13 cellular contexts compared by ENCODE assay signal in genomic region chr13:26508885-26509284, GRCh38. TPM values are rescaled to one million over a fixed set of nuclear protein-coding genes. Genes with fewer than 3 reads are reported as not detected.
DNase-seq lines count a peak whose midpoint lies in the region; ATAC-seq, FAIRE-seq and TF ChIP-seq lines count a peak whose summit lies in the region.
"Had no signal": no experiment of that assay in that cellular context is flagged by ENCODE, and none has a peak within 500 bp of the region (broad histone marks: within the 10 kb centered on the region; RNA-seq: fewer than 3 reads in every experiment).

No MANE protein-coding gene starts in this region.

- in situ Hi-C loops in HepG2 (cut with HindIII; ENCODE audit: extremely low pct_ligation_motif_present, low pct_unique_long_range_greater_than_20kb), result no loop called here

- H2BK120ac ChIP-seq in mesendoderm (ENCODE audit: low read depth, low read length), result no peak overlapping the region

- no peaks in the 10 kb centered on the region for H3K4me1 Mint-ChIP-seq in T-helper 2 cell treated with Interferon-gamma antibody and Interleukin-4, amounts not matched to agents 5 μg/mL and 100 μg/mL, for 36 hours (ENCODE audit: low read depth)

- no peaks in the 10 kb centered on the region for H4K20me1 ChIP-seq in HepG2 (ENCODE audit: insufficient read depth, low read length)
- H4K20me1 ChIP-seq: BLaER1 had no signal

- no peak overlapping the region for H3K18ac ChIP-seq in mesendoderm (ENCODE audit: low read length)

- TF ChIP-seq POLR2A in HepG2 (IDR thresholded peaks at IDR 0.05; ENCODE audit: insufficient read depth in 1 of 2, low read depth in 2 of 2, low read length in 2 of 2), result no peak

- H4K5ac ChIP-seq in mesendoderm (ENCODE audit: low read length), result no peak overlapping the region

- BruUV-seq in HepG2 (replicated peaks; lab: Mats Ljungman, UMichigan), result no TSS peak

- no peak overlapping the region for H3K23ac ChIP-seq in mesendoderm (ENCODE audit: low read length)

- FAIRE-seq in HepG2 (lab: Jason Lieb, UNC) (no peak), frontal cortex (lab: Jason Lieb, UNC) (no peak)
- FAIRE-seq: HTR-8/SVneo had no signal

- no peak overlapping the region for H2AFZ ChIP-seq in HepG2 (ENCODE audit: low read length)

- ATAC-seq in HepG2, result no peak
- ATAC-seq in GM21360 (IDR thresholded peaks at IDR 0.05; ENCODE audit: unreplicated experiment), result no peak

- H3K27ac Mint-ChIP-seq in T-helper 2 cell treated with Interferon-gamma antibody and Interleukin-4, amounts not matched to agents 5 μg/mL and 100 μg/mL, for 36 hours, result no peak overlapping the region

- no peak overlapping the region for H3K4me3 Mint-ChIP-seq in T-helper 2 cell treated with Interferon-gamma antibody and Interleukin-4, amounts not matched to agents 5 μg/mL and 100 μg/mL, for 36 hours

- peaks cover 12% of the 10 kb centered on the region for H3K9me3 ChIP-seq in HepG2 (ENCODE audit: low read length)
- H3K9me3 ChIP-seq: thoracic aorta had no signal

- H3K27me3 Mint-ChIP-seq in T-helper 2 cell treated with Interferon-gamma antibody and Interleukin-4, amounts not matched to agents 5 μg/mL and 100 μg/mL, for 36 hours (ENCODE audit: low read depth), result no peaks in the 10 kb centered on the region

- POLR2A ChIA-PET in HepG2 (lab: Yijun Ruan, JAX), result no interaction called here

- H3K4me3 ChIP-seq in choroid plexus epithelial cell (ENCODE audit: low read depth, low read length) (no peak overlapping the region), HepG2 (replicated peaks in 1 of 3; ENCODE audit: insufficient read depth in 1 of 3, low read depth in 2 of 3, low read length in 3 of 3) (no peak overlapping the region), mesendoderm (ENCODE audit: low read length) (no peak overlapping the region)
- H3K4me3 ChIP-seq: BLaER1, SK-N-MC, thoracic aorta had no signal

- H3K4me1 ChIP-seq in HepG2 (ENCODE audit: insufficient read depth, low read length) (no peaks in the 10 kb centered on the region), mesendoderm (ENCODE audit: control insufficient read depth, low read depth, low read length) (no peaks in the 10 kb centered on the region)
- H3K4me1 ChIP-seq: BLaER1 had no signal

- peaks cover 13% of the 10 kb centered on the region for H3K9me3 Mint-ChIP-seq in T-helper 2 cell treated with Interferon-gamma antibody and Interleukin-4, amounts not matched to agents 5 μg/mL and 100 μg/mL, for 36 hours

- H4K8ac ChIP-seq in mesendoderm (ENCODE audit: low read depth, low read length), result no peak overlapping the region

- no peak overlapping the region for H2AK5ac ChIP-seq in mesendoderm (ENCODE audit: low read length)

- no peaks in the 10 kb centered on the region for H3K79me2 ChIP-seq in HepG2 (ENCODE audit: insufficient read depth, low read length)
- no peaks in the 10 kb centered on the region for H3K79me2 ChIP-seq in mesendoderm (ENCODE audit: control insufficient read depth, insufficient read depth, low read length)

- DNase-seq in A172 (ENCODE audit: low spot score), result peak; percentile 5
- peak; percentile 68 for DNase-seq in HS-5 (ENCODE audit: low read depth)
- peak; percentile 91 for DNase-seq in choroid plexus epithelial cell (ENCODE audit: low read depth)
- no peak for DNase-seq in HepG2 (ENCODE audit: low spot score)
- DNase-seq in frontal cortex (ENCODE audit: low spot score in 2 of 2), result no peak
- DNase-seq in T-helper 2 cell treated with Interferon-gamma antibody and Interleukin-4, amounts not matched to agents 5 μg/mL and 100 μg/mL, for 36 hours (ENCODE audit: low spot score), result no peak
- no peak for DNase-seq in mesendoderm
- DNase-seq: NCI-H2081 treated with DMSO at 0.1 percent for 48 hours had no signal

- no peak overlapping the region for H2BK15ac ChIP-seq in mesendoderm (replicated peaks; ENCODE audit: low read depth)

- H3K4me2 ChIP-seq in HepG2 (ENCODE audit: low read depth, low read length) (no peak overlapping the region), mesendoderm (ENCODE audit: low read length) (no peak overlapping the region)
- H3K4me2 ChIP-seq: BLaER1 had no signal

- WGBS in HepG2 (ENCODE audit: low lambda C conversion rate), result 30% methylated on average over 4 of the region's 4 CpGs
- WGBS in mesendoderm (ENCODE audit: extremely low coverage, insufficient coverage, low lambda C conversion rate), result no CpG with 5 or more reads among the region's 4 CpGs

- intact Hi-C loops in HepG2 (cut with micrococcal nuclease; ENCODE audit: unreplicated experiment), result no loop called here

- H3K56ac ChIP-seq in mesendoderm (ENCODE audit: low read length), result no peak overlapping the region

- H3K9ac ChIP-seq in HepG2 (ENCODE audit: insufficient read depth, low read depth, low read length) (no peak overlapping the region), mesendoderm (ENCODE audit: low read length) (no peak overlapping the region)
- H3K9ac ChIP-seq: BLaER1 had no signal

- CTCF ChIA-PET in HepG2 (lab: Yijun Ruan, JAX; ENCODE audit: low intra/inter-chr PET ratio, low total read pairs), result no interaction called here

- no peak overlapping the region for H2BK5ac ChIP-seq in mesendoderm (ENCODE audit: low read length)

- no peak for TF ChIP-seq RAD21 in HepG2 (CRISPR knock-in tag; IDR thresholded peaks at IDR 0.05)

- no peak overlapping the region for H3K4ac ChIP-seq in mesendoderm (ENCODE audit: low read depth, low read length)

- TF ChIP-seq CTCF in choroid plexus epithelial cell (conservative IDR thresholded peaks at IDR 0.05; ENCODE audit: low read depth, low read length) (no peak), HepG2 (CRISPR knock-in tag; IDR thresholded peaks at IDR 0.05) (no peak)

- TF ChIP-seq EP300 in HepG2 (IDR thresholded peaks at IDR 0.05; ENCODE audit: low read depth in 2 of 2, low read length in 2 of 2) (no peak), HepG2 (CRISPR knock-in tag; IDR thresholded peaks at IDR 0.05; ENCODE audit: borderline replicate concordance) (no peak)

- H3K36me3 Mint-ChIP-seq in T-helper 2 cell treated with Interferon-gamma antibody and Interleukin-4, amounts not matched to agents 5 μg/mL and 100 μg/mL, for 36 hours (ENCODE audit: low read depth), result no peaks in the 10 kb centered on the region

- no peaks in the 10 kb centered on the region for H3K79me1 ChIP-seq in mesendoderm (ENCODE audit: low read length)

- H3K27me3 ChIP-seq in HepG2 (ENCODE audit: control insufficient read depth in 1 of 2, insufficient read depth in 2 of 2, low read length in 2 of 2) (peaks cover 2 to 12% of the 10 kb centered on the region in 2 experiments; a peak in 3 of 5 replicates), mesendoderm (ENCODE audit: insufficient read depth, low read length, poor library complexity) (no peaks in the 10 kb centered on the region)
- H3K27me3 ChIP-seq: BLaER1 had no signal

- H3K36me3 ChIP-seq in HepG2 (replicated peaks in 1 of 2; ENCODE audit: control insufficient read depth in 1 of 2, insufficient read depth in 2 of 2, low read length in 2 of 2) (no peaks in the 10 kb centered on the region), mesendoderm (ENCODE audit: control insufficient read depth, insufficient read depth, low read length) (no peaks in the 10 kb centered on the region)
- H3K36me3 ChIP-seq: BLaER1, thoracic aorta had no signal

- H3K27ac ChIP-seq in HepG2 (ENCODE audit: extremely low read length, insufficient read depth, low read length) (no peak overlapping the region), mesendoderm (ENCODE audit: low read depth, low read length) (no peak overlapping the region)
- H3K27ac ChIP-seq: BLaER1, SK-N-MC, thoracic aorta had no signal

TF ChIP-seq in HepG2, 621 proteins besides CTCF, POLR2A, EP300 and RAD21:
- TF ChIP-seq CEBPB (IDR thresholded peaks at IDR 0.05; ENCODE audit: borderline replicate concordance, low read depth, low read length) (0 out of 2 replicates have a peak, but pooled peaks have one; percentile 0), TOPORS (CRISPR knock-in tag; IDR thresholded peaks at IDR 0.05) (no peak), FOSL2 (CRISPR knock-in tag; IDR thresholded peaks at IDR 0.05) (peak; percentile 28; the same call in 1 of the 2 replicates), CEBPG (CRISPR knock-in tag; IDR thresholded peaks at IDR 0.05) (no peak), ZNF629 (CRISPR knock-in tag; conservative IDR thresholded peaks at IDR 0.05) (no peak), POLR2AphosphoS2 (IDR thresholded peaks at IDR 0.05; ENCODE audit: low read depth, low read length) (no peak), ZNF138 (CRISPR knock-in tag; IDR thresholded peaks at IDR 0.05; ENCODE audit: low read depth) (no peak)
TF ChIP-seq in HepG2: peak in this region for 2.

RNA-seq across cellular contexts. Expression of gene WASF3, which starts 48.6 kb away (rescaled TPM):
- 4.0 and 5.2 TPM in 2 replicates for total RNA-seq in A172 (2014; rRNA removed; shearing (Covaris generic))
- total RNA-seq in HepG2 (2016; rRNA removed; fragmentation: Illumina TruSeq; extraction: Trizol), result 10.4 and 13.3 TPM in 2 replicates
- 2.9 and 3.0 TPM in 2 replicates for total RNA-seq in HepG2 (2016; cell fraction: cytosol; rRNA removed; fragmentation: Illumina TruSeq; extraction: Trizol; ENCODE audit: low read depth)
- total RNA-seq in HepG2 (2016; cell fraction: insoluble cytoplasmic fraction; rRNA removed; fragmentation: Illumina TruSeq; extraction: Trizol), result 10.6 and 10.8 TPM in 2 replicates
- total RNA-seq in HepG2 (2016; cell fraction: membrane; rRNA removed; fragmentation: Illumina TruSeq; extraction: Trizol), result 17.8 and 19.7 TPM in 2 replicates
- 8.8 and 10.1 TPM in 2 replicates for total RNA-seq in HepG2 (2016; cell fraction: nucleus; rRNA removed; fragmentation: Illumina TruSeq; extraction: Trizol)
- 12.1 and 17.2 TPM in 2 replicates for polyA plus RNA-seq in HepG2 (2011; rRNA removed)
- 7.4 and 8.4 TPM in 2 replicates for polyA plus RNA-seq in HepG2 (2011; cell fraction: cytosol; rRNA removed)
- 8.3 and 8.8 TPM in 2 replicates for polyA plus RNA-seq in HepG2 (2011; cell fraction: nucleus; rRNA removed)
- polyA plus RNA-seq in HepG2 (2012), result 9.8 and 11.3 TPM in 2 replicates
- 2.2 and 2.4 TPM in 2 replicates for polyA plus RNA-seq in HepG2 (2016; cell fraction: cytosol; fragmentation: Illumina TruSeq; extraction: Trizol; ENCODE audit: low read depth)
- polyA plus RNA-seq in HepG2 (2016; cell fraction: insoluble cytoplasmic fraction; fragmentation: Illumina TruSeq; extraction: Trizol; ENCODE audit: low read depth), result 12.6 and 14.8 TPM in 2 replicates
- polyA plus RNA-seq in HepG2 (2016; cell fraction: membrane; fragmentation: Illumina TruSeq; extraction: Trizol; ENCODE audit: low read depth), result 12.2 and 13.4 TPM in 2 replicates
- polyA plus RNA-seq in HepG2 (2016; cell fraction: nucleus; fragmentation: Illumina TruSeq; extraction: Trizol; ENCODE audit: insufficient read depth, low read depth), result 13.2 and 13.7 TPM in 2 replicates
- 12.1 TPM in 1 of 2 replicates, not detected in the other for polyA minus RNA-seq in HepG2 (2011; rRNA and poly(A)+ RNA removed; ENCODE audit: low replicate concordance)
- 7.7 and 8.0 TPM in 2 replicates for polyA minus RNA-seq in HepG2 (2011; cell fraction: cytosol; rRNA and poly(A)+ RNA removed)
- polyA minus RNA-seq in HepG2 (2011; cell fraction: nucleus; rRNA and poly(A)+ RNA removed), result 6.6 and 7.0 TPM in 2 replicates
- total RNA-seq in frontal cortex, result 20.4 TPM
- polyA plus RNA-seq in mesendoderm (2013, experiment 1 of 2), result 12.5 TPM
- 13.1 TPM for polyA plus RNA-seq in mesendoderm (2013, experiment 2 of 2)

Comparison
In these comparisons a context has a peak if more than half of its experiments do, and no peak if none do; other contexts are left out.
1. DNase-seq: peak in A172 (single experiment), HS-5 (single experiment) and choroid plexus epithelial cell (single experiment); none in HepG2 (single experiment), frontal cortex (0 of 2), T-helper 2 cell treated with Interferon-gamma antibody and Interleukin-4, amounts not matched to agents 5 μg/mL and 100 μg/mL, for 36 hours (single experiment) and mesendoderm (single experiment).